In genomic region chr6:14516947-14517346, GRCh38 we compare ENCODE assay signal across 17 cellular contexts.
"Had no signal": no experiment of that assay in that cellular context is flagged by ENCODE, and none has a peak within 500 bp of the region (broad histone marks: within the 10 kb centered on the region; RNA-seq: fewer than 3 reads in every experiment).

No MANE protein-coding gene starts in this region.

- H3K9me3 ChIP-seq: neutrophil, transverse colon had no signal

- H3K36me3 ChIP-seq: brain microvascular endothelial cell, neutrophil, transverse colon had no signal

- H3K4me3 ChIP-seq: transverse colon had no signal

- ATAC-seq: naive thymus-derived CD8-positive, alpha-beta T cell; stimulated activated memory B cell treated with anti-CD40 and anti-IgM and Interleukin-4, amounts not matched to agents 10 μg/mL and 1 μg/mL and 100 μg/mL, for 72 hours had no signal

- H3K27ac ChIP-seq: brain microvascular endothelial cell, neutrophil had no signal

- DNase-seq: activated B cell treated with CpG ODN at 0.5 μM for 24 hours; activated CD4-positive, alpha-beta T cell treated with anti-CD3 and anti-CD28 coated beads, Interleukin-2, amount 10 ng/mL, durations not matched to agents 24 days and 14 days; activated gamma-delta T cell treated with Interleukin-2 at 50 U/mL for 16 hours; activated naive CD8-positive, alpha-beta T cell treated with anti-CD3 and anti-CD28 coated beads for 36 hours; brain microvascular endothelial cell; cortex of kidney; effector CD8-positive, alpha-beta T cell; hippocampal formation; kidney; left ventricle myocardium superior; naive thymus-derived CD8-positive, alpha-beta T cell; posterior cingulate gyrus; retina; stimulated activated CD4-positive, alpha-beta T cell treated with anti-CD3 and anti-CD28 coated beads, Interleukin-2, amount 100 ng/mL, for 48 hours; transverse colon had no signal

- FAIRE-seq: kidney had no signal

- H3K4me1 ChIP-seq: transverse colon had no signal

- H3K27me3 ChIP-seq: brain microvascular endothelial cell, neutrophil, transverse colon had no signal
